Comparison of ENCODE assay signal across 13 cellular contexts in the genomic region with DNA sequence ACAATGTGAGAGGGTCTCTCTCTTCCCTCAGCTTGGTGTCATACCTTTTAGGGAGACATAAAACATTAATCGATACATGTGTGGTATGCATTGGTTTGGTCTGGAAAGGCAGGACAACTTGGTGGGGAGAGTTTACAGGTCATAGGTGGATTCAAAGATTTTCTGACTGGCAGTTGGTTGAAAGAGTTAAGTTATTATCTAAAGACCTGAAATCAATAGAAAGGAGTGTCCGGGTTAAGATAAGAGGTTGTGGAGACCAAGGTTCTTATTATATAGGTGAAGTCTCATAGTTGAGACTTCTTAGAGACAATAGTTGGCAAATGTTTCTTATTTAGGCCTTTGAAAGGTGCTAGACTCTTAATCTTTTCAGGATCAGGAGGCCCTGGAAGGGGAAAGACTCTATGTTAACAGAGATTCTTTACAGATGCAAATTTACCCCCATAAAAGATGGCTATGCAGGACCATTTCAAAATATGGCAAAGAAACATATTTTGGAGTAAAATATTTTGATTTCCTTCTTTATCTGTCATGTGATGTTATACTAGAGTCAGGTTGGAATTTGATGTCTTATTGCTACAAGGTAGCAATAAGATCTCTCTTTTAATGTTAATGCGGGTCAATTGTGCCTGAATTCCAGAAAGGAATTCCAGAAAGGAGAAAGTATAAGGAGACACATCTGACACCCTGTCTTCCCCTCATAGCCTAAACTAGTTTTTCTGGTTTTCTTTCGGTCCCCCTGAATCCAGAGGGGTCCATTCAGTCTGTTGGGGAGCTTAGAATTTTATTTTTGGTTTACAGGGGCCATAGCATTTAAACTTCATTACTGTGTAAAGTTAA. TPM values are rescaled to one million over a fixed set of nuclear protein-coding genes. Genes with fewer than 3 reads are reported as not detected.
A peak's percentile ranks its signal among the peaks of the same experiment; 100 is the strongest.
DNase-seq lines count a peak whose midpoint lies in the region.
"Had no signal": no experiment of that assay in that cellular context is flagged by ENCODE, and none has a peak within 500 bp of the region (broad histone marks: within the 10 kb centered on the region; RNA-seq: fewer than 3 reads in every experiment).

No MANE protein-coding gene starts in this region.

- H3K4me3 Mint-ChIP-seq in CD4-positive, alpha-beta memory T cell, result no peak overlapping the region

- H2BK5ac ChIP-seq in mesendoderm (ENCODE audit: low read length), result peak overlapping the region; percentile 69

- no peaks in the 10 kb centered on the region for H3K36me3 Mint-ChIP-seq in CD4-positive, alpha-beta memory T cell

- intact Hi-C loops in CD4-positive, alpha-beta memory T cell (cut with micrococcal nuclease), result loop anchor here (10.0 kb wide), 1 partner anchor 63 kb away; the partner anchor contains the start of gene CYSLTR2

- POLR2A ChIA-PET in CD4-positive, alpha-beta memory T cell (lab: Charles Lee; ENCODE audit: partially characterized antibody), result no interaction called here

- peaks cover 0 to 2% (median 0%) of the 10 kb centered on the region in 8 donors for H3K9me3 Mint-ChIP-seq in CD4-positive, alpha-beta memory T cell

- H3K9me3 ChIP-seq in HUES6 (ENCODE audit: control insufficient read depth, insufficient read depth, low read depth, low read length) (peaks cover 18% of the 10 kb centered on the region), duodenal mucosa (ENCODE audit: control insufficient read depth in 1 of 2, low read length in 2 of 2) (peaks cover 2 to 8% of the 10 kb centered on the region in 2 donors)
- H3K9me3 ChIP-seq in CD4-positive, alpha-beta memory T cell (ENCODE audit: control insufficient read depth in 1 of 2, low read length in 2 of 2), result no peaks in the 10 kb centered on the region

- H3K4me1 Mint-ChIP-seq in CD4-positive, alpha-beta memory T cell, result peaks cover 0 to 14% (median under 1%) of the 10 kb centered on the region in 4 donors

- no peak overlapping the region for H3K9ac ChIP-seq in HUES6 (ENCODE audit: low read length)
- H3K9ac ChIP-seq in duodenal mucosa (ENCODE audit: low read depth in 1 of 2, low read length in 2 of 2), result no peak overlapping the region
- no peak overlapping the region for H3K9ac ChIP-seq in mesendoderm (ENCODE audit: low read length)
- H3K9ac ChIP-seq: BLaER1 had no signal

- H3K4me3 ChIP-seq in HUES6 (ENCODE audit: low read depth, low read length), result no peak overlapping the region
- H3K4me3 ChIP-seq in duodenal mucosa (ENCODE audit: low read depth in 1 of 2, low read length in 2 of 2), result peak overlapping the region in 1 of 2 donors; percentile 10
- H3K4me3 ChIP-seq in mesendoderm (ENCODE audit: low read length), result no peak overlapping the region
- H3K4me3 ChIP-seq in CD4-positive, alpha-beta memory T cell (ENCODE audit: low read length in 2 of 2), result no peak overlapping the region
- H3K4me3 ChIP-seq: BLaER1, SK-N-MC had no signal

- peak overlapping the region in 1 of 7 donors; percentile 53 for H3K27ac Mint-ChIP-seq in CD4-positive, alpha-beta memory T cell

- DNase-seq in mesendoderm (peak; percentile 52), hepatic stellate cell (ENCODE audit: low spot score) (no peak), activated T-cell treated with anti-CD3 and anti-CD28 coated beads for 4 hours (no peak)
- DNase-seq in CD4-positive, alpha-beta memory T cell, result no peak
- DNase-seq in activated effector memory CD4-positive, alpha-beta T cell treated with anti-CD3 and anti-CD28 coated beads, Interleukin-2, amount 50 U/mL, for 16 hours, result no peak
- DNase-seq: DMS153, KG1, NCI-H1092 treated with DMSO at 0.1 percent for 48 hours, NCI-H1694 treated with DMSO at 0.1 percent for 48 hours had no signal

- H3K27ac ChIP-seq in HUES6 (ENCODE audit: low read depth, low read length) (peak overlapping the region; percentile 51; the same call in 1 of the 2 replicates), duodenal mucosa (ENCODE audit: low read depth, low read length) (peak overlapping the region; percentile 16), mesendoderm (ENCODE audit: low read depth, low read length) (peak overlapping the region; percentile 37)
- H3K27ac ChIP-seq in CD4-positive, alpha-beta memory T cell (ENCODE audit: low read depth, low read length), result no peak overlapping the region
- H3K27ac ChIP-seq: BLaER1, SK-N-MC had no signal

- H3K4me2 ChIP-seq in mesendoderm (ENCODE audit: low read length), result no peak overlapping the region
- H3K4me2 ChIP-seq: BLaER1 had no signal

- no peaks in the 10 kb centered on the region for H3K79me1 ChIP-seq in mesendoderm (ENCODE audit: low read length)

- H3K4me1 ChIP-seq in HUES6 (ENCODE audit: control insufficient read depth, insufficient read depth, low read length) (peaks cover 40% of the 10 kb centered on the region), duodenal mucosa (ENCODE audit: control insufficient read depth in 1 of 2, insufficient read depth in 2 of 2, low read length in 2 of 2) (peaks cover 45 to 48% of the 10 kb centered on the region in 2 donors), mesendoderm (ENCODE audit: control insufficient read depth, low read depth, low read length) (peaks cover 8% of the 10 kb centered on the region)
- peaks cover 2% of the 10 kb centered on the region for H3K4me1 ChIP-seq in CD4-positive, alpha-beta memory T cell (ENCODE audit: insufficient read depth, low read length)

- H3K27me3 Mint-ChIP-seq in CD4-positive, alpha-beta memory T cell, result no peaks in the 10 kb centered on the region

- no peaks in the 10 kb centered on the region for H3K79me2 ChIP-seq in mesendoderm (ENCODE audit: control insufficient read depth, insufficient read depth, low read length)

- no peak overlapping the region for H3K18ac ChIP-seq in mesendoderm (ENCODE audit: low read length)

- H3K4ac ChIP-seq in mesendoderm (ENCODE audit: low read depth, low read length), result no peak overlapping the region

- H2BK120ac ChIP-seq in mesendoderm (ENCODE audit: low read depth, low read length), result peak overlapping the region; percentile 66

- H3K23ac ChIP-seq in mesendoderm (ENCODE audit: low read length), result no peak overlapping the region

- no CpG with 5 or more reads among the region's 4 CpGs for WGBS in mesendoderm (ENCODE audit: extremely low coverage, insufficient coverage, low lambda C conversion rate)

- no peak overlapping the region for H2AK5ac ChIP-seq in mesendoderm (ENCODE audit: low read length)

- no peak overlapping the region for H2BK15ac ChIP-seq in mesendoderm (replicated peaks; ENCODE audit: low read depth)

- H3K36me3 ChIP-seq in HUES6 (ENCODE audit: control insufficient read depth, insufficient read depth, low read length) (no peaks in the 10 kb centered on the region), duodenal mucosa (ENCODE audit: control insufficient read depth in 1 of 2, insufficient read depth in 2 of 2, low read length in 2 of 2) (no peaks in the 10 kb centered on the region), mesendoderm (ENCODE audit: control insufficient read depth, insufficient read depth, low read length) (no peaks in the 10 kb centered on the region)
- no peaks in the 10 kb centered on the region for H3K36me3 ChIP-seq in CD4-positive, alpha-beta memory T cell (ENCODE audit: insufficient read depth, low read length)
- H3K36me3 ChIP-seq: BLaER1 had no signal

- H3K27me3 ChIP-seq in HUES6 (ENCODE audit: control insufficient read depth, insufficient read depth, low read length) (no peaks in the 10 kb centered on the region), duodenal mucosa (ENCODE audit: control insufficient read depth in 1 of 2, insufficient read depth in 2 of 2, low read length in 2 of 2) (no peaks in the 10 kb centered on the region), mesendoderm (ENCODE audit: insufficient read depth, low read length, poor library complexity) (no peaks in the 10 kb centered on the region)
- H3K27me3 ChIP-seq in CD4-positive, alpha-beta memory T cell (ENCODE audit: insufficient read depth, low read length), result no peaks in the 10 kb centered on the region
- H3K27me3 ChIP-seq: BLaER1 had no signal

- no peak overlapping the region for H3K56ac ChIP-seq in mesendoderm (ENCODE audit: low read length)

- CTCF ChIA-PET in CD4-positive, alpha-beta memory T cell (lab: Charles Lee; ENCODE audit: partially characterized antibody), result interaction anchor here (0.9 to 8.4 kb wide), 4 partner anchors 8 to 176 kb away, joined by 3 to 71 read pairs (median 5); no protein-coding TSS in a partner anchor

- no peak overlapping the region for H4K8ac ChIP-seq in mesendoderm (ENCODE audit: low read depth, low read length)

- H4K5ac ChIP-seq in mesendoderm (ENCODE audit: low read length), result no peak overlapping the region

RNA-seq across cellular contexts. Expression of gene RCBTB2, which starts 59.2 kb away (rescaled TPM):
- polyA plus RNA-seq in mesendoderm (2013, experiment 1 of 2), result 8.9 TPM
- polyA plus RNA-seq in mesendoderm (2013, experiment 2 of 2), result 9.0 TPM
- total RNA-seq in CD4-positive, alpha-beta memory T cell, result 10 to 100 TPM; 23.9 to 25.7 TPM
- polyA plus RNA-seq in CD4-positive, alpha-beta memory T cell, result 10 to 100 TPM; 33.7 to 46.5 TPM
